9 cellular contexts compared by ENCODE assay signal in genomic region chr1:7705048-7705907, GRCh38.
DNase-seq lines count a peak whose midpoint lies in the region; ATAC-seq and TF ChIP-seq lines count a peak whose summit lies in the region.
"Had no signal": no experiment of that assay in that cellular context is flagged by ENCODE, and none has a peak within 500 bp of the region (broad histone marks: within the 10 kb centered on the region; RNA-seq: fewer than 3 reads in every experiment).

No MANE protein-coding gene starts in this region.

- no peaks in the 10 kb centered on the region for H3K36me3 Mint-ChIP-seq in T-helper 1 cell treated with Interleukin-12 subunit alpha and Interleukin-12 subunit beta and Interleukin-4 antibody, amounts not matched to agents 30 μg/mL and 1 μg/mL, for 36 hours (ENCODE audit: low read depth)
- H3K36me3 Mint-ChIP-seq in central memory CD8-positive, alpha-beta T cell (ENCODE audit: insufficient read depth), result peaks cover 4% of the 10 kb centered on the region

- H3K27me3 Mint-ChIP-seq in T-helper 1 cell treated with Interleukin-12 subunit alpha and Interleukin-12 subunit beta and Interleukin-4 antibody, amounts not matched to agents 30 μg/mL and 1 μg/mL, for 36 hours (ENCODE audit: low read depth), result peaks cover 68% of the 10 kb centered on the region
- peaks cover 80% of the 10 kb centered on the region for H3K27me3 Mint-ChIP-seq in central memory CD8-positive, alpha-beta T cell

- intact Hi-C loops in right lobe of liver (cut with DNase I), result no loop called here

- H3K9me3 Mint-ChIP-seq in T-helper 1 cell treated with Interleukin-12 subunit alpha and Interleukin-12 subunit beta and Interleukin-4 antibody, amounts not matched to agents 30 μg/mL and 1 μg/mL, for 36 hours, result no peaks in the 10 kb centered on the region
- no peaks in the 10 kb centered on the region for H3K9me3 Mint-ChIP-seq in central memory CD8-positive, alpha-beta T cell

- ATAC-seq in central memory CD8-positive, alpha-beta T cell (replicated peaks; ENCODE audit: extremely low read depth, poor library complexity, severe bottlenecking), result peak; percentile 8
- no peak for ATAC-seq in right lobe of liver
- ATAC-seq: GM12878 had no signal

- H3K9ac ChIP-seq in subcutaneous abdominal adipose tissue (ENCODE audit: low read length in 5 of 5), result peak overlapping the region in 2 of 5 donors; percentile 30 to 56

- H3K4me3 ChIP-seq in right lobe of liver, result peak overlapping the region in 2 of 3 donors; percentile 16 to 51
- peak overlapping the region; percentile 29 to 80 (median 64) for H3K4me3 ChIP-seq in subcutaneous abdominal adipose tissue (ENCODE audit: low read depth in 1 of 5, low read length in 5 of 5)
- H3K4me3 ChIP-seq: GM12878 had no signal

- WGBS in right lobe of liver (ENCODE audit: insufficient coverage, low coverage, low lambda C conversion rate, missing lambda C conversion rate), result 5% methylated on average over 28 of the region's 106 CpGs

- DNase-seq in C1 segment of cervical spinal cord (lab: John Stamatoyannopoulos, UW) (peak in 9 of 14 donors; percentile 39 to 70 (median 49)), right lobe of liver (no peak), NCI-H2029 (lab: John Stamatoyannopoulos, UW) (no peak), AG20443 (ENCODE audit: low spot score) (no peak), DMS79 (lab: John Stamatoyannopoulos, UW) (no peak)
- no peak for DNase-seq in central memory CD8-positive, alpha-beta T cell (ENCODE audit: low spot score in 2 of 2)

- H3K27me3 ChIP-seq in right lobe of liver, result no peaks in the 10 kb centered on the region
- peaks cover 0 to 3% (median 0%) of the 10 kb centered on the region in 5 donors for H3K27me3 ChIP-seq in subcutaneous abdominal adipose tissue (ENCODE audit: control insufficient read depth in 5 of 5, insufficient read depth in 4 of 5, low read length in 5 of 5)

- no peaks in the 10 kb centered on the region for H3K36me3 ChIP-seq in right lobe of liver
- no peaks in the 10 kb centered on the region for H3K36me3 ChIP-seq in subcutaneous abdominal adipose tissue (ENCODE audit: control insufficient read depth in 5 of 5, insufficient read depth in 5 of 5, low read length in 5 of 5)

- H3K4me3 Mint-ChIP-seq in T-helper 1 cell treated with Interleukin-12 subunit alpha and Interleukin-12 subunit beta and Interleukin-4 antibody, amounts not matched to agents 30 μg/mL and 1 μg/mL, for 36 hours, result peak overlapping the region; percentile 65
- peak overlapping the region; percentile 80 for H3K4me3 Mint-ChIP-seq in central memory CD8-positive, alpha-beta T cell

- peaks cover 2% of the 10 kb centered on the region for H3K4me1 Mint-ChIP-seq in T-helper 1 cell treated with Interleukin-12 subunit alpha and Interleukin-12 subunit beta and Interleukin-4 antibody, amounts not matched to agents 30 μg/mL and 1 μg/mL, for 36 hours (ENCODE audit: low read depth)
- no peaks in the 10 kb centered on the region for H3K4me1 Mint-ChIP-seq in central memory CD8-positive, alpha-beta T cell

- no peak overlapping the region for H3K27ac Mint-ChIP-seq in T-helper 1 cell treated with Interleukin-12 subunit alpha and Interleukin-12 subunit beta and Interleukin-4 antibody, amounts not matched to agents 30 μg/mL and 1 μg/mL, for 36 hours
- H3K27ac Mint-ChIP-seq in central memory CD8-positive, alpha-beta T cell (ENCODE audit: low read depth), result no peak overlapping the region

- H3K27ac ChIP-seq in right lobe of liver (no peak overlapping the region), subcutaneous abdominal adipose tissue (ENCODE audit: low read depth, low read length) (no peak overlapping the region)

- no peak for TF ChIP-seq CTCF in right lobe of liver (IDR thresholded peaks at IDR 0.05)

- TF ChIP-seq POLR2A in right lobe of liver (IDR thresholded peaks at IDR 0.05), result no peak

- H3K4me1 ChIP-seq in right lobe of liver, result no peaks in the 10 kb centered on the region
- H3K4me1 ChIP-seq in subcutaneous abdominal adipose tissue (ENCODE audit: control insufficient read depth in 5 of 5, insufficient read depth in 5 of 5, low read length in 5 of 5), result peaks cover 0 to 14% (median 14%) of the 10 kb centered on the region in 5 donors

- H3K9me3 ChIP-seq in right lobe of liver (no peaks in the 10 kb centered on the region), subcutaneous abdominal adipose tissue (ENCODE audit: control insufficient read depth in 5 of 5, low read length in 5 of 5) (no peaks in the 10 kb centered on the region)

Comparison
In these comparisons a context has a peak if more than half of its experiments do, and no peak if none do; other contexts are left out.
1. DNase-seq: peak in C1 segment of cervical spinal cord (9 of 14); none in central memory CD8-positive, alpha-beta T cell (0 of 2), right lobe of liver (0 of 3), NCI-H2029 (single experiment), AG20443 (single experiment) and DMS79 (single experiment).